In the genomic region with DNA sequence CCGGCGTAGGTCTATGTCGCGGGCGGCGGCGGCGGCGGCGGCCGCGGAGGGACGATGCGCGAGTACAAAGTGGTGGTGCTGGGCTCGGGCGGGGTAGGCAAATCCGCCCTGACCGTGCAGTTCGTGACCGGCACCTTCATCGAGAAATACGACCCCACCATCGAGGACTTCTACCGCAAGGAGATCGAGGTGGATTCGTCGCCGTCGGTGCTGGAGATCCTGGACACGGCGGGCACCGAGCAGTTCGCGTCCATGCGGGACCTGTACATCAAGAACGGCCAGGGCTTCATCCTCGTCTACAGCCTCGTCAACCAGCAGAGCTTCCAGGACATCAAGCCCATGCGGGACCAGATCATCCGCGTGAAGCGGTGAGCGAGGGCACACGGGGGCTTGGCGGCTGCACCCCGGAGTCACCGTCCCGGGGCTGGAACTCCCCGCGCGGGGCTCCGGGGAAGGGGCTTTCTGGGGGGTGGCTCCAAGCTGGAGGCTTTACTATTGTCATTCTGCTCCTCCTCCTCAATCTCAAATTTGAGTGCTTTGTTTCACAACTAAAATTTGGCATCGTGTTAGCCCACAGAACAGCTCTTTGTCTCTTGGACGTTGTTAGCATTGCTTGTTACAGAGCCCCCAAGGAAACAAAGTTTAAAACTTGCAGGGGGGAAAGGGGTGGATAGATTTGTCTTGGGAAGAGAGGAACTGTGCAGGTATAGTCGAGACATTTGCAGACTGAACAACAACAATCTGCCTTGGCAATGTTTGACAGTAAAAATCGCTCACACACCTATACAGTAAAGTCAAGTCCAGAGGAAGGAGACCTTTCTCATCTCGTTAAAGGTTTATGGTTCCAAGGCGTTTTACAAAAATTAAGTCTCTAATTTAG, we compare ENCODE assay signal across 8 cellular contexts. TPM values are rescaled to one million over a fixed set of nuclear protein-coding genes. Genes with fewer than 3 reads are reported as not detected.
A peak's percentile ranks its signal among the peaks of the same experiment; 100 is the strongest.
DNase-seq lines count a peak whose midpoint lies in the region; ATAC-seq and TF ChIP-seq lines count a peak whose summit lies in the region.

No MANE protein-coding gene starts in this region.

- H2AFZ ChIP-seq in ACC112 (ENCODE audit: low read length, unreplicated experiment): no peak overlapping the region

- peaks cover 43% of the 10 kb centered on the region for H3K79me2 ChIP-seq in ACC112 (ENCODE audit: control insufficient read depth, insufficient read depth, low read length, unreplicated experiment)

- DNase-seq in WTC11 (ENCODE audit: low spot score) (peak; percentile 34), cerebellar cortex (ENCODE audit: low spot score) (peak; percentile 45), lower leg skin (ENCODE audit: low spot score in 2 of 2) (peak; percentile 40 to 91), NCI-H1048 (lab: John Stamatoyannopoulos, UW) (no peak)
- DNase-seq in stimulated activated CD4-positive, alpha-beta T cell treated with anti-CD3 and anti-CD28 coated beads, Interleukin-4, amount 100 ng/mL, for 4 hours: peak; percentile 25 to 30

- H3K4me1 ChIP-seq in ACC112 (ENCODE audit: control insufficient read depth, insufficient read depth, low read length, unreplicated experiment) (peaks cover 18% of the 10 kb centered on the region), HUES6 (ENCODE audit: control insufficient read depth, insufficient read depth, low read length) (peaks cover 9% of the 10 kb centered on the region; the same call in 1 of the 2 replicates)

- 0 out of 2 replicates have a peak, but pooled peaks cover 4% of the 10 kb centered on the region for H3K36me3 Mint-ChIP-seq in WTC11

- ATAC-seq in GM19025 (IDR thresholded peaks at IDR 0.05; ENCODE audit: low read depth, unreplicated experiment) (peak; percentile 2), WTC11 (peak; percentile 0)

- H3K9me3 Mint-ChIP-seq in WTC11: no peaks in the 10 kb centered on the region

- H3K9me3 ChIP-seq in HUES6 (ENCODE audit: control insufficient read depth, insufficient read depth, low read depth, low read length): no peaks in the 10 kb centered on the region

- H3K27ac ChIP-seq in ACC112 (ENCODE audit: low read depth, low read length) (no peak overlapping the region), HUES6 (ENCODE audit: low read depth, low read length) (no peak overlapping the region; the same call in 1 of the 2 replicates)

- H3K4me3 ChIP-seq in ACC112 (ENCODE audit: low read depth, low read length) (peak overlapping the region; percentile 81), HUES6 (ENCODE audit: low read depth, low read length) (peak overlapping the region; percentile 99), lower leg skin (ENCODE audit: low read depth, poor library complexity, severe bottlenecking) (peak overlapping the region; percentile 66)

- H3K4me3 Mint-ChIP-seq in WTC11: peak overlapping the region; percentile 96

- WGBS in lower leg skin, 2 donors: 0 to 1% methylated on average over 37 to 59 of the region's 59 CpGs

- CTCF ChIA-PET in WTC11 (lab: Charles Lee): interaction anchor here (0.7 to 1.5 kb wide), 3 partner anchors 67 to 197 kb away, joined by 3 to 4 read pairs (median 3); no protein-coding TSS in a partner anchor

- peak overlapping the region; percentile 91 for H3K9ac ChIP-seq in HUES6 (ENCODE audit: low read length)

- H3K4me1 Mint-ChIP-seq in WTC11: peaks cover 32% of the 10 kb centered on the region

- peak overlapping the region; percentile 84 for H3K27ac Mint-ChIP-seq in WTC11

- H3K27me3 Mint-ChIP-seq in WTC11 (ENCODE audit: low read depth): no peaks in the 10 kb centered on the region

- intact Hi-C loops in lower leg skin (cut with DNase I; ENCODE audit: low total_unique reads): no loop called here

- POLR2A ChIA-PET in WTC11 (lab: Charles Lee): no interaction called here

- TF ChIP-seq CTCF in WTC11 (IDR thresholded peaks at IDR 0.05): no peak
- TF ChIP-seq CTCF in lower leg skin (IDR thresholded peaks at IDR 0.05): no peak

- H3K36me3 ChIP-seq in ACC112 (ENCODE audit: insufficient read depth, low read length) (0 out of 2 replicates have a peak, but pooled peaks cover 4% of the 10 kb centered on the region), HUES6 (ENCODE audit: control insufficient read depth, insufficient read depth, low read length) (peaks cover 20% of the 10 kb centered on the region)

- H3K27me3 ChIP-seq in ACC112 (ENCODE audit: insufficient read depth, low read length) (no peaks in the 10 kb centered on the region), HUES6 (ENCODE audit: control insufficient read depth, insufficient read depth, low read length) (no peaks in the 10 kb centered on the region)

- TF ChIP-seq POLR2A in lower leg skin (IDR thresholded peaks at IDR 0.05): no peak

TF ChIP-seq in WTC11, 78 proteins besides CTCF, POLR2A, EP300 and RAD21 (continues in another document):
- TF ChIP-seq NR1H2 (CRISPR knock-in tag; IDR thresholded peaks at IDR 0.05) (no peak), MYBL2 (CRISPR knock-in tag; IDR thresholded peaks at IDR 0.05) (0 out of 2 replicates have a peak, but pooled peaks have one; percentile 36), RELA (CRISPR knock-in tag; IDR thresholded peaks at IDR 0.05; ENCODE audit: borderline replicate concordance) (no peak), TP53 (CRISPR knock-in tag; IDR thresholded peaks at IDR 0.05) (no peak), EMX1 (CRISPR knock-in tag; IDR thresholded peaks at IDR 0.05) (no peak), KAT7 (CRISPR knock-in tag; IDR thresholded peaks at IDR 0.05; ENCODE audit: borderline replicate concordance) (no peak), CBFB (CRISPR knock-in tag; IDR thresholded peaks at IDR 0.05; ENCODE audit: low read depth) (no peak)
- TF ChIP-seq, protein P1, sequence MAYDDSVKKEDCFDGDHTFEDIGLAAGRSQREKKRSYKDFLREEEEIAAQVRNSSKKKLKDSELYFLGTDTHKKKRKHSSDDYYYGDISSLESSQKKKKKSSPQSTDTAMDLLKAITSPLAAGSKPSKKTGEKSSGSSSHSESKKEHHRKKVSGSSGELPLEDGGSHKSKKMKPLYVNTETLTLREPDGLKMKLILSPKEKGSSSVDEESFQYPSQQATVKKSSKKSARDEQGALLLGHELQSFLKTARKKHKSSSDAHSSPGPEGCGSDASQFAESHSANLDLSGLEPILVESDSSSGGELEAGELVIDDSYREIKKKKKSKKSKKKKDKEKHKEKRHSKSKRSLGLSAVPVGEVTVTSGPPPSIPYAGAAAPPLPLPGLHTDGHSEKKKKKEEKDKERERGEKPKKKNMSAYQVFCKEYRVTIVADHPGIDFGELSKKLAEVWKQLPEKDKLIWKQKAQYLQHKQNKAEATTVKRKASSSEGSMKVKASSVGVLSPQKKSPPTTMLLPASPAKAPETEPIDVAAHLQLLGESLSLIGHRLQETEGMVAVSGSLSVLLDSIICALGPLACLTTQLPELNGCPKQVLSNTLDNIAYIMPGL (CRISPR knock-in tag; IDR thresholded peaks at IDR 0.05): peak; percentile 41; the same call in 1 of the 2 replicates
- TF ChIP-seq, protein P2, sequence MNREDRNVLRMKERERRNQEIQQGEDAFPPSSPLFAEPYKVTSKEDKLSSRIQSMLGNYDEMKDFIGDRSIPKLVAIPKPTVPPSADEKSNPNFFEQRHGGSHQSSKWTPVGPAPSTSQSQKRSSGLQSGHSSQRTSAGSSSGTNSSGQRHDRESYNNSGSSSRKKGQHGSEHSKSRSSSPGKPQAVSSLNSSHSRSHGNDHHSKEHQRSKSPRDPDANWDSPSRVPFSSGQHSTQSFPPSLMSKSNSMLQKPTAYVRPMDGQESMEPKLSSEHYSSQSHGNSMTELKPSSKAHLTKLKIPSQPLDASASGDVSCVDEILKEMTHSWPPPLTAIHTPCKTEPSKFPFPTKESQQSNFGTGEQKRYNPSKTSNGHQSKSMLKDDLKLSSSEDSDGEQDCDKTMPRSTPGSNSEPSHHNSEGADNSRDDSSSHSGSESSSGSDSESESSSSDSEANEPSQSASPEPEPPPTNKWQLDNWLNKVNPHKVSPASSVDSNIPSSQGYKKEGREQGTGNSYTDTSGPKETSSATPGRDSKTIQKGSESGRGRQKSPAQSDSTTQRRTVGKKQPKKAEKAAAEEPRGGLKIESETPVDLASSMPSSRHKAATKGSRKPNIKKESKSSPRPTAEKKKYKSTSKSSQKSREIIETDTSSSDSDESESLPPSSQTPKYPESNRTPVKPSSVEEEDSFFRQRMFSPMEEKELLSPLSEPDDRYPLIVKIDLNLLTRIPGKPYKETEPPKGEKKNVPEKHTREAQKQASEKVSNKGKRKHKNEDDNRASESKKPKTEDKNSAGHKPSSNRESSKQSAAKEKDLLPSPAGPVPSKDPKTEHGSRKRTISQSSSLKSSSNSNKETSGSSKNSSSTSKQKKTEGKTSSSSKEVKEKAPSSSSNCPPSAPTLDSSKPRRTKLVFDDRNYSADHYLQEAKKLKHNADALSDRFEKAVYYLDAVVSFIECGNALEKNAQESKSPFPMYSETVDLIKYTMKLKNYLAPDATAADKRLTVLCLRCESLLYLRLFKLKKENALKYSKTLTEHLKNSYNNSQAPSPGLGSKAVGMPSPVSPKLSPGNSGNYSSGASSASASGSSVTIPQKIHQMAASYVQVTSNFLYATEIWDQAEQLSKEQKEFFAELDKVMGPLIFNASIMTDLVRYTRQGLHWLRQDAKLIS (CRISPR knock-in tag; IDR thresholded peaks at IDR 0.05; ENCODE audit: borderline replicate concordance): no peak
- TF ChIP-seq, protein P3, sequence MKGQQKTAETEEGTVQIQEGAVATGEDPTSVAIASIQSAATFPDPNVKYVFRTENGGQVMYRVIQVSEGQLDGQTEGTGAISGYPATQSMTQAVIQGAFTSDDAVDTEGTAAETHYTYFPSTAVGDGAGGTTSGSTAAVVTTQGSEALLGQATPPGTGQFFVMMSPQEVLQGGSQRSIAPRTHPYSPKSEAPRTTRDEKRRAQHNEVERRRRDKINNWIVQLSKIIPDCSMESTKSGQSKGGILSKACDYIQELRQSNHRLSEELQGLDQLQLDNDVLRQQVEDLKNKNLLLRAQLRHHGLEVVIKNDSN (CRISPR knock-in tag; IDR thresholded peaks at IDR 0.05): no peak
- TF ChIP-seq, protein P4, sequence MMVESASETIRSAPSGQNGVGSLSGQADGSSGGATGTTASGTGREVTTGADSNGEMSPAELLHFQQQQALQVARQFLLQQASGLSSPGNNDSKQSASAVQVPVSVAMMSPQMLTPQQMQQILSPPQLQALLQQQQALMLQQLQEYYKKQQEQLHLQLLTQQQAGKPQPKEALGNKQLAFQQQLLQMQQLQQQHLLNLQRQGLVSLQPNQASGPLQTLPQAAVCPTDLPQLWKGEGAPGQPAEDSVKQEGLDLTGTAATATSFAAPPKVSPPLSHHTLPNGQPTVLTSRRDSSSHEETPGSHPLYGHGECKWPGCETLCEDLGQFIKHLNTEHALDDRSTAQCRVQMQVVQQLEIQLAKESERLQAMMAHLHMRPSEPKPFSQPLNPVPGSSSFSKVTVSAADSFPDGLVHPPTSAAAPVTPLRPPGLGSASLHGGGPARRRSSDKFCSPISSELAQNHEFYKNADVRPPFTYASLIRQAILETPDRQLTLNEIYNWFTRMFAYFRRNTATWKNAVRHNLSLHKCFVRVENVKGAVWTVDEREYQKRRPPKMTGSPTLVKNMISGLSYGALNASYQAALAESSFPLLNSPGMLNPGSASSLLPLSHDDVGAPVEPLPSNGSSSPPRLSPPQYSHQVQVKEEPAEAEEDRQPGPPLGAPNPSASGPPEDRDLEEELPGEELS (CRISPR knock-in tag; IDR thresholded peaks at IDR 0.05): 0 out of 2 replicates have a peak, but pooled peaks have one; percentile 20

RNA-seq across cellular contexts. Expression of a gene that starts 0.7 kb away (rescaled TPM):
- total RNA-seq in WTC11 (2021): 34.8 to 39.0 TPM (median 35.1 TPM) in 3 replicates
- total RNA-seq in lower leg skin: 10 to 100 TPM in 2 of 4 donors, 1 to 10 TPM in 2; 8.4 to 14.8 (median 10.3) TPM
